Comparison of ENCODE assay signal across 20 cellular contexts in genomic region chr3:133213942-133214341, GRCh38.
DNase-seq lines count a peak whose midpoint lies in the region; ATAC-seq and TF ChIP-seq lines count a peak whose summit lies in the region.
"Had no signal": no experiment of that assay in that cellular context is flagged by ENCODE, and none has a peak within 500 bp of the region (broad histone marks: within the 10 kb centered on the region; RNA-seq: fewer than 3 reads in every experiment).

No MANE protein-coding gene starts in this region.

- H3K27me3 ChIP-seq in cardiac muscle cell, result no peaks in the 10 kb centered on the region
- no peaks in the 10 kb centered on the region for H3K27me3 ChIP-seq in testis

- H3K4me3 ChIP-seq in cardiac muscle cell, result no peak overlapping the region
- no peak overlapping the region for H3K4me3 ChIP-seq in testis
- H3K4me3 ChIP-seq: BLaER1 treated with 17β-estradiol and CSF1 and Interleukin-3, amounts not matched to agents 10 nM and 100 nM had no signal

- TF ChIP-seq CTCF in cardiac muscle cell (IDR thresholded peaks at IDR 0.05; ENCODE audit: low read depth, low read length), result no peak
- no peak for TF ChIP-seq CTCF in testis (IDR thresholded peaks at IDR 0.05)

- TF ChIP-seq POLR2A in testis (IDR thresholded peaks at IDR 0.05), result no peak

- H3K9me3 ChIP-seq in cardiac muscle cell (ENCODE audit: low read depth) (no peaks in the 10 kb centered on the region), testis (no peaks in the 10 kb centered on the region)
- H3K9me3 ChIP-seq: Caco-2 had no signal

- WGBS in testis, 2 donors, result 73 to 76% methylated on average over 2 of the region's 2 CpGs

- DNase-seq in cardiac muscle cell (ENCODE audit: low read depth in 1 of 2, low spot score in 1 of 2), result peak; percentile 22 to 46
- no peak for DNase-seq in left ventricle myocardium superior
- peak; percentile 5 for DNase-seq in NCI-H69 (lab: John Stamatoyannopoulos, UW)
- peak; percentile 53 for DNase-seq in left cardiac atrium
- DNase-seq in testis, result peak; percentile 20
- no peak for DNase-seq in activated CD4-positive, CD25-positive, alpha-beta regulatory T cell (lab: John Stamatoyannopoulos, UW)
- DNase-seq in globus pallidus (ENCODE audit: low spot score), result no peak
- DNase-seq: ACHN; Caco-2; CD4-positive, alpha-beta memory T cell; IMR-90; Karpas-422; MV-4-11; NCI-H1105 treated with DMSO at 0.1 percent for 48 hours; NCI-H2081 treated with DMSO at 0.1 percent for 48 hours; NCI-H446 treated with DMSO at 0.1 percent for 48 hours; NCI-H526 treated with DMSO at 0.1 percent for 48 hours; OCI-M1 had no signal

- H3K27ac ChIP-seq in cardiac muscle cell (no peak overlapping the region), testis (no peak overlapping the region)
- H3K27ac ChIP-seq: BLaER1 treated with 17β-estradiol and CSF1 and Interleukin-3, amounts not matched to agents 10 nM and 100 nM had no signal

- no peaks in the 10 kb centered on the region for H3K36me3 ChIP-seq in cardiac muscle cell
- no peaks in the 10 kb centered on the region for H3K36me3 ChIP-seq in testis (ENCODE audit: low read depth, missing control alignments)
- H3K36me3 ChIP-seq: BLaER1 treated with 17β-estradiol and CSF1 and Interleukin-3, amounts not matched to agents 10 nM and 100 nM had no signal

- intact Hi-C loops in left ventricle myocardium superior (cut with micrococcal nuclease), result no loop called here
- intact Hi-C loops in left cardiac atrium (cut with DNase I), result no loop called here
- intact Hi-C loops in testis (cut with DNase I; ENCODE audit: low total_unique reads), result no loop called here

- H3K4me1 ChIP-seq in cardiac muscle cell (ENCODE audit: low read depth) (peaks cover 12% of the 10 kb centered on the region), testis (peaks cover 8% of the 10 kb centered on the region)
- H3K4me1 ChIP-seq: Caco-2 had no signal

- no peak for ATAC-seq in left ventricle myocardium superior
- ATAC-seq in left cardiac atrium, result no peak
- ATAC-seq: HCT116 had no signal

Comparison
In these comparisons a context has a peak if more than half of its experiments do, and no peak if none do; other contexts are left out.
1. DNase-seq: peak in cardiac muscle cell (2 of 2), NCI-H69 (single experiment), left cardiac atrium (single experiment) and testis (single experiment); none in left ventricle myocardium superior (single experiment), activated CD4-positive, CD25-positive, alpha-beta regulatory T cell (0 of 4) and globus pallidus (single experiment).